19 cellular contexts compared by ENCODE assay signal in the genomic region with DNA sequence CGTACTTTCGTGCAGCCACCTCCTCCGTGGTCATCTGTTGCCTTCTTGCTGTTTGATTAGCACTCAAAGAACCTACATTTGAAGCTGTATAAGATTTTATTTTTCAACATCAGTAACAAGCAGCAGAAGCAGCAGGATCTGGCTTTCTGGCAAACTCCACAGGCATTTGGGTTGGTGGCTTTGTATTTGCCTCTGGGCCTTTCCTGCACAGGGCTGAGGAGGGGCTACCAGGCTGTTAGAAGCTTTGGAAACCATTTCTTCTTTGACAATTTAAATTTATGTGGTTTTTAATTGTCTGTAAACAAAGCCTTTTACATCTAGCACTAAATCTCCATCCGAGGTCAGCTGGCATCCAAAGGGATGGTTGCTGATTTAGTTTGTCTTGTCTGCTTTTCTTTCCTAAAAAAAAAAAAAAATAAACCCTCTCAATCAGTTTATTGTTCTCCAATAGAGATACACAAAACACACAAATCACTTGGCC.
"Had no signal": no experiment of that assay in that cellular context is flagged by ENCODE, and none has a peak within 500 bp of the region (broad histone marks: within the 10 kb centered on the region; RNA-seq: fewer than 3 reads in every experiment).

No MANE protein-coding gene starts in this region.

- H3K4me3 Mint-ChIP-seq: activated CD8-positive, alpha-beta memory T cell treated with anti-CD3 and anti-CD28 coated beads, Interleukin-2, amount 10 ng/mL, durations not matched to agents 7 days and 5 days; activated naive CD8-positive, alpha-beta T cell treated with anti-CD3 and anti-CD28 coated beads, Interleukin-2, amount 10 ng/mL, durations not matched to agents 7 days and 5 days; activated T-cell treated with anti-CD3 and anti-CD28 coated beads, Interleukin-2, amount 50 U/mL, for 4 hours; naive thymus-derived CD4-positive, alpha-beta T cell had no signal

- DNase-seq: activated CD4-positive, alpha-beta T cell treated with anti-CD3 and anti-CD28 coated beads, Interleukin-2, amount 50 U/mL, for 48 hours; activated CD4-positive, CD25-positive, alpha-beta regulatory T cell treated with anti-CD3 and anti-CD28 coated beads, Interleukin-2, amount 50 U/mL, for 72 hours; activated CD8-positive, alpha-beta memory T cell treated with anti-CD3 and anti-CD28 coated beads, Interleukin-2, amount 10 ng/mL, durations not matched to agents 7 days and 5 days; activated gamma-delta T cell treated with Interleukin-2 at 50 U/mL for 16 hours; activated naive CD8-positive, alpha-beta T cell treated with anti-CD3 and anti-CD28 coated beads, Interleukin-2, amount 10 ng/mL, durations not matched to agents 7 days and 5 days; activated T-cell treated with anti-CD3 and anti-CD28 coated beads, Interleukin-2, amount 50 U/mL, for 4 hours; aorta; left colon; naive thymus-derived CD4-positive, alpha-beta T cell; occipital lobe; psoas muscle; sigmoid colon; stimulated activated CD4-positive, alpha-beta T cell treated with anti-CD3 and anti-CD28 coated beads, Interleukin-12 subunit alpha, Interleukin-12 subunit beta, amount 100 ng/mL, for 4 hours; stimulated activated CD4-positive, alpha-beta T cell treated with anti-CD3 and anti-CD28 coated beads, Interleukin-4, amount 100 ng/mL, for 1 hour; stimulated activated CD8-positive, alpha-beta memory T cell treated with anti-CD3 and anti-CD28 coated beads, Interleukin-4, amount 100 ng/mL, for 48 hours; stimulated activated naive CD8-positive, alpha-beta T cell treated with anti-CD3 and anti-CD28 coated beads, Interleukin-15, Interleukin-2, amounts not matched to agents 100 U/mL and 50 U/mL, for 24 hours; upper lobe of left lung had no signal

- H3K27ac Mint-ChIP-seq: activated CD8-positive, alpha-beta memory T cell treated with anti-CD3 and anti-CD28 coated beads, Interleukin-2, amount 10 ng/mL, durations not matched to agents 7 days and 5 days; activated naive CD8-positive, alpha-beta T cell treated with anti-CD3 and anti-CD28 coated beads, Interleukin-2, amount 10 ng/mL, durations not matched to agents 7 days and 5 days; naive thymus-derived CD4-positive, alpha-beta T cell had no signal

- H3K27me3 ChIP-seq: sigmoid colon, upper lobe of left lung had no signal

- H3K27ac ChIP-seq: breast epithelium, psoas muscle, sigmoid colon, upper lobe of left lung had no signal

- H3K36me3 ChIP-seq: breast epithelium, sigmoid colon, upper lobe of left lung had no signal

- H3K9me3 ChIP-seq: breast epithelium, psoas muscle, sigmoid colon, upper lobe of left lung had no signal

- H3K4me1 ChIP-seq: breast epithelium, psoas muscle, sigmoid colon, upper lobe of left lung had no signal

- ATAC-seq: activated CD8-positive, alpha-beta memory T cell treated with anti-CD3 and anti-CD28 coated beads, Interleukin-2, amount 10 ng/mL, durations not matched to agents 7 days and 5 days; activated T-cell treated with anti-CD3 and anti-CD28 coated beads, Interleukin-2, amount 50 U/mL, for 4 hours; esophagus mucosa; left colon; naive thymus-derived CD4-positive, alpha-beta T cell; psoas muscle; stimulated activated naive CD8-positive, alpha-beta T cell treated with anti-CD3 and anti-CD28 coated beads, Interleukin-15, Interleukin-2, amounts not matched to agents 100 U/mL and 50 U/mL, for 24 hours had no signal

- H3K36me3 Mint-ChIP-seq: activated CD8-positive, alpha-beta memory T cell treated with anti-CD3 and anti-CD28 coated beads, Interleukin-2, amount 10 ng/mL, durations not matched to agents 7 days and 5 days; activated naive CD8-positive, alpha-beta T cell treated with anti-CD3 and anti-CD28 coated beads, Interleukin-2, amount 10 ng/mL, durations not matched to agents 7 days and 5 days; naive thymus-derived CD4-positive, alpha-beta T cell had no signal

- H3K4me3 ChIP-seq: breast epithelium, psoas muscle, sigmoid colon, upper lobe of left lung had no signal

- H3K9me3 Mint-ChIP-seq: activated naive CD8-positive, alpha-beta T cell treated with anti-CD3 and anti-CD28 coated beads, Interleukin-2, amount 10 ng/mL, durations not matched to agents 7 days and 5 days; activated T-cell treated with anti-CD3 and anti-CD28 coated beads, Interleukin-2, amount 50 U/mL, for 4 hours; naive thymus-derived CD4-positive, alpha-beta T cell had no signal
